ENCODE assay signal across 8 cellular contexts in the genomic region with DNA sequence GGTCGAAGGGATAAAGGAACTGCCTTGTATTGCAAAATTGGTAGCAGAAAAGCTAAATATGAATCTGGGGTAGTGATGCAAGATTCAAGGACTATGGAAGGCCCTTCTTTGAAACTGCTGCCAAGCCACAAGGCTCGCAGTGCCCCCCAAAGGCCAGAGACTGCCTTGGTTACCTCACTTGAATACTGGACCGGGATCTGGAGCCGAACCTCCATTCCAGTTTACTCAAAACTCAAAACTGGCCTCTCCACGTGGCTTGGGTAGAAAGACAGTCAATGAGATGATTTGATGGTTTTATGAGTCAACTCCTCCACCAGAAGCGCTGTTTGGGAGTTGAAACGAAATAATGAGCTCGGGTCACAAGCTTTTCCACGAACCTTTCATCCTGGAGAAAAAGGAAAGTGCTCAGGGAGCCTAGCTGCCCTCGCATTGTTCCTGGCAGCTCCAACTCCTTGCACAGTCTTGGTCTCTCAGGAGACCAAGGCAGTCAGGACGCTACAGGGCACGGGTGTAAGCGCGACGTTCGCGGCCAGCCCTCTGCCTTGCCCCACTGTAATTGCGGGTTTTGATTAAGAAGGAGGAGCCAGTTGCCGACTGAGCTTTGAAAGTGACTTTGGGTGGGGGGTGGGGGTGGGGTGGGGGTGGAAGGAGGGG. TPM values are rescaled to one million over a fixed set of nuclear protein-coding genes. Genes with fewer than 3 reads are reported as not detected.
A peak's percentile ranks its signal among the peaks of the same experiment; 100 is the strongest.
DNase-seq lines count a peak whose midpoint lies in the region; ATAC-seq and TF ChIP-seq lines count a peak whose summit lies in the region.

No MANE protein-coding gene starts in this region.

- H3K4me3 ChIP-seq in Panc1 (ENCODE audit: low read depth in 2 of 2, low read length in 2 of 2) = peak overlapping the region; percentile 41 to 66
- H3K4me3 ChIP-seq in astrocyte of the cerebellum (ENCODE audit: low read depth, low read length) = peak overlapping the region; percentile 74
- H3K4me3 ChIP-seq in skeletal muscle tissue (ENCODE audit: low read length in 3 of 3) = peak overlapping the region; percentile 67 to 71 (median 68)

- no TSS peak for BruUV-seq in Panc1 (replicated peaks; lab: Mats Ljungman, UMichigan)

- in situ Hi-C loops in Panc1 (cut with HindIII; ENCODE audit: low pct_unique_long_range_greater_than_20kb, low sequenced_read_pairs) (no loop called here), astrocyte of the cerebellum (cut with HindIII; ENCODE audit: low sequenced_read_pairs) (no loop called here)

- H3K27me3 ChIP-seq in Panc1 (ENCODE audit: control insufficient read depth, insufficient read depth, low read length) (peaks cover 21% of the 10 kb centered on the region), skeletal muscle tissue (ENCODE audit: control insufficient read depth in 3 of 3, insufficient read depth in 3 of 3, low read length in 3 of 3) (peaks cover 15 to 21% (median 20%) of the 10 kb centered on the region in 3 donors)

- peak; percentile 47 for TF ChIP-seq CTCF in Panc1 (IDR thresholded peaks at IDR 0.05)
- peak; percentile 38 for TF ChIP-seq CTCF in astrocyte of the cerebellum (IDR thresholded peaks at IDR 0.05; ENCODE audit: low read depth, low read length, missing control alignments)

- H3K9me3 ChIP-seq in Panc1 (ENCODE audit: control insufficient read depth, insufficient read depth, low read depth, low read length) = no peaks in the 10 kb centered on the region
- H3K9me3 ChIP-seq in skeletal muscle tissue (ENCODE audit: control insufficient read depth in 3 of 3, low read length in 3 of 3) = no peaks in the 10 kb centered on the region

- ATAC-seq in HG03159 (IDR thresholded peaks at IDR 0.05; ENCODE audit: unreplicated experiment) (peak; percentile 18), Panc1 (peak; percentile 70), GM18861 (IDR thresholded peaks at IDR 0.05; ENCODE audit: unreplicated experiment) (no peak)

- intact Hi-C loops in Panc1 (cut with micrococcal nuclease; ENCODE audit: unreplicated experiment) = no loop called here

- POLR2A ChIA-PET in Panc1 (lab: Charles Lee) = no interaction called here

- no peak overlapping the region for H3K27ac ChIP-seq in Panc1 (ENCODE audit: low read length)
- peak overlapping the region; percentile 81 for H3K27ac ChIP-seq in skeletal muscle tissue (ENCODE audit: low read depth, low read length)

- H3K9ac ChIP-seq in skeletal muscle tissue (ENCODE audit: low read depth in 1 of 3, low read length in 3 of 3) = peak overlapping the region in 2 of 3 donors; percentile 3 to 67

- H3K4me1 ChIP-seq in Panc1 (ENCODE audit: control insufficient read depth, insufficient read depth, low read length) (peaks cover 4% of the 10 kb centered on the region), skeletal muscle tissue (ENCODE audit: control insufficient read depth in 3 of 3, insufficient read depth in 3 of 3, low read length in 3 of 3) (peaks cover 2 to 17% (median 9%) of the 10 kb centered on the region in 3 donors)

- DNase-seq in activated CD4-positive, CD25-positive, alpha-beta regulatory T cell treated with anti-CD3 and anti-CD28 coated beads, Interleukin-2, amount 50 U/mL, for 16 hours (ENCODE audit: low read depth, low spot score) = peak; percentile 25
- DNase-seq in activated CD4-positive, CD25-positive, alpha-beta regulatory T cell treated with anti-CD3 and anti-CD28 coated beads, Interleukin-2, amount 50 U/mL, for 72 hours = no peak
- DNase-seq in Panc1 (ENCODE audit: low read depth, low spot score) = no peak
- no peak for DNase-seq in astrocyte of the cerebellum (ENCODE audit: low read depth)
- DNase-seq in iPS-NIHi7 (ENCODE audit: extremely low spot score) = peak; percentile 33

- CTCF ChIA-PET in Panc1 (lab: Charles Lee) = no interaction called here

- no peaks in the 10 kb centered on the region for H3K36me3 ChIP-seq in Panc1 (ENCODE audit: control insufficient read depth, insufficient read depth, low read length)
- H3K36me3 ChIP-seq in skeletal muscle tissue (ENCODE audit: control insufficient read depth in 3 of 3, insufficient read depth in 3 of 3, low read length in 3 of 3) = no peaks in the 10 kb centered on the region

RNA-seq across cellular contexts. Expression of a gene that starts 2.8 kb away (rescaled TPM):
- total RNA-seq in Panc1 (2021; ENCODE audit: unreplicated experiment) (0.41 TPM), skeletal muscle tissue (6.3 TPM)
- 0.34 TPM for polyA plus RNA-seq in Panc1 (2012; ENCODE audit: insufficient read length)

Comparison
In these comparisons a context has a peak if more than half of its experiments do, and no peak if none do; other contexts are left out.
1. DNase-seq: peak in activated CD4-positive, CD25-positive, alpha-beta regulatory T cell treated with anti-CD3 and anti-CD28 coated beads, Interleukin-2, amount 50 U/mL, for 16 hours (single experiment) and iPS-NIHi7 (single experiment); none in activated CD4-positive, CD25-positive, alpha-beta regulatory T cell treated with anti-CD3 and anti-CD28 coated beads, Interleukin-2, amount 50 U/mL, for 72 hours (single experiment), Panc1 (single experiment) and astrocyte of the cerebellum (single experiment).
2. Peak in every context shown above with its lines, with median percentiles within 50 percentile points of each other: H3K4me3 ChIP-seq.